2 cellular contexts compared by ENCODE assay signal in the genomic region with DNA sequence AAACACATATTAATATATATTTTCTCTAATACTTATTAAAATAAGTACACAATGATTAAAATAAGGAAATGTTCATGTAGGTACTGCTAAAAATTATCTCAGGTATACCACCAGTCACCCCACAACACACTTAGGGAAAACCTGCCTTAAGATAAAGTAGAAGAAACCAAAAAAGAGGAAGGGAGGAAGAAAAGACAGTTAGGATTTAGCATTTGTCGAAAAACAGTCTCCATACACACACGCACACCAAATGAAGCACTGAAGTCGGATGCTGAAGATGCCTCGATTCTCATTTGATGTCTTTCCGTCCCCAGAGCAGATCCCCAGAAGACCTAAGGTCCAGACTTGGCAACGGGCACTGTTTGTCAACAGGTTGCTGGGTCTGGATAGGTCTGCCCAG.
TF ChIP-seq lines count a peak whose summit lies in the region.

No MANE protein-coding gene starts in this region.

TF ChIP-seq in GM23338, 12 proteins besides CTCF, POLR2A, EP300 and RAD21 (continues in another document):
- TF ChIP-seq JUNB (IDR thresholded peaks at IDR 0.05; ENCODE audit: unreplicated experiment): no peak
- TF ChIP-seq STAT1 (IDR thresholded peaks at IDR 0.05; ENCODE audit: unreplicated experiment): no peak
- TF ChIP-seq ZNF331 (CRISPR knock-in tag; IDR thresholded peaks at IDR 0.05; ENCODE audit: low read depth): no peak
- no peak for TF ChIP-seq EZH2phosphoT487 (IDR thresholded peaks at IDR 0.05; ENCODE audit: unreplicated experiment)
- no peak for TF ChIP-seq ZNF114 (CRISPR knock-in tag; IDR thresholded peaks at IDR 0.05)
- TF ChIP-seq POLR2AphosphoS5 (IDR thresholded peaks at IDR 0.05; ENCODE audit: low read depth): no peak
- TF ChIP-seq EZH2 (IDR thresholded peaks at IDR 0.05; ENCODE audit: low read depth, unreplicated experiment): no peak
- TF ChIP-seq, protein P1, sequence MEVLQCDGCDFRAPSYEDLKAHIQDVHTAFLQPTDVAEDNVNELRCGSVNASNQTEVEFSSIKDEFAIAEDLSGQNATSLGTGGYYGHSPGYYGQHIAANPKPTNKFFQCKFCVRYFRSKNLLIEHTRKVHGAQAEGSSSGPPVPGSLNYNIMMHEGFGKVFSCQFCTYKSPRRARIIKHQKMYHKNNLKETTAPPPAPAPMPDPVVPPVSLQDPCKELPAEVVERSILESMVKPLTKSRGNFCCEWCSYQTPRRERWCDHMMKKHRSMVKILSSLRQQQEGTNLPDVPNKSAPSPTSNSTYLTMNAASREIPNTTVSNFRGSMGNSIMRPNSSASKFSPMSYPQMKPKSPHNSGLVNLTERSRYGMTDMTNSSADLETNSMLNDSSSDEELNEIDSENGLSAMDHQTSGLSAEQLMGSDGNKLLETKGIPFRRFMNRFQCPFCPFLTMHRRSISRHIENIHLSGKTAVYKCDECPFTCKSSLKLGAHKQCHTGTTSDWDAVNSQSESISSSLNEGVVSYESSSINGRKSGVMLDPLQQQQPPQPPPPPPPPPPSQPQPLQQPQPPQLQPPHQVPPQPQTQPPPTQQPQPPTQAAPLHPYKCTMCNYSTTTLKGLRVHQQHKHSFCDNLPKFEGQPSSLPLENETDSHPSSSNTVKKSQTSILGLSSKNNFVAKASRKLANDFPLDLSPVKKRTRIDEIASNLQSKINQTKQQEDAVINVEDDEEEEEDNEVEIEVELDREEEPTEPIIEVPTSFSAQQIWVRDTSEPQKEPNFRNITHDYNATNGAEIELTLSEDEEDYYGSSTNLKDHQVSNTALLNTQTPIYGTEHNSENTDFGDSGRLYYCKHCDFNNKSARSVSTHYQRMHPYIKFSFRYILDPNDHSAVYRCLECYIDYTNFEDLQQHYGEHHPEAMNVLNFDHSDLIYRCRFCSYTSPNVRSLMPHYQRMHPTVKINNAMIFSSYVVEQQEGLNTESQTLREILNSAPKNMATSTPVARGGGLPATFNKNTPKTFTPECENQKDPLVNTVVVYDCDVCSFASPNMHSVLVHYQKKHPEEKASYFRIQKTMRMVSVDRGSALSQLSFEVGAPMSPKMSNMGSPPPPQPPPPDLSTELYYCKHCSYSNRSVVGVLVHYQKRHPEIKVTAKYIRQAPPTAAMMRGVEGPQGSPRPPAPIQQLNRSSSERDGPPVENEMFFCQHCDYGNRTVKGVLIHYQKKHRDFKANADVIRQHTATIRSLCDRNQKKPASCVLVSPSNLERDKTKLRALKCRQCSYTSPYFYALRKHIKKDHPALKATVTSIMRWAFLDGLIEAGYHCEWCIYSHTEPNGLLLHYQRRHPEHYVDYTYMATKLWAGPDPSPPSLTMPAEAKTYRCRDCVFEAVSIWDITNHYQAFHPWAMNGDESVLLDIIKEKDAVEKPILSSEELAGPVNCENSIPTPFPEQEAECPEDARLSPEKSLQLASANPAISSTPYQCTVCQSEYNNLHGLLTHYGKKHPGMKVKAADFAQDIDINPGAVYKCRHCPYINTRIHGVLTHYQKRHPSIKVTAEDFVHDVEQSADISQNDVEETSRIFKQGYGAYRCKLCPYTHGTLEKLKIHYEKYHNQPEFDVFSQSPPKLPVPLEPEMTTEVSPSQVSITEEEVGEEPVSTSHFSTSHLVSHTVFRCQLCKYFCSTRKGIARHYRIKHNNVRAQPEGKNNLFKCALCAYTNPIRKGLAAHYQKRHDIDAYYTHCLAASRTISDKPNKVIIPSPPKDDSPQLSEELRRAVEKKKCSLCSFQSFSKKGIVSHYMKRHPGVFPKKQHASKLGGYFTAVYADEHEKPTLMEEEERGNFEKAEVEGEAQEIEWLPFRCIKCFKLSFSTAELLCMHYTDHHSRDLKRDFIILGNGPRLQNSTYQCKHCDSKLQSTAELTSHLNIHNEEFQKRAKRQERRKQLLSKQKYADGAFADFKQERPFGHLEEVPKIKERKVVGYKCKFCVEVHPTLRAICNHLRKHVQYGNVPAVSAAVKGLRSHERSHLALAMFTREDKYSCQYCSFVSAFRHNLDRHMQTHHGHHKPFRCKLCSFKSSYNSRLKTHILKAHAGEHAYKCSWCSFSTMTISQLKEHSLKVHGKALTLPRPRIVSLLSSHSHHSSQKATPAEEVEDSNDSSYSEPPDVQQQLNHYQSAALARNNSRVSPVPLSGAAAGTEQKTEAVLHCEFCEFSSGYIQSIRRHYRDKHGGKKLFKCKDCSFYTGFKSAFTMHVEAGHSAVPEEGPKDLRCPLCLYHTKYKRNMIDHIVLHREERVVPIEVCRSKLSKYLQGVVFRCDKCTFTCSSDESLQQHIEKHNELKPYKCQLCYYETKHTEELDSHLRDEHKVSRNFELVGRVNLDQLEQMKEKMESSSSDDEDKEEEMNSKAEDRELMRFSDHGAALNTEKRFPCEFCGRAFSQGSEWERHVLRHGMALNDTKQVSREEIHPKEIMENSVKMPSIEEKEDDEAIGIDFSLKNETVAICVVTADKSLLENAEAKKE (CRISPR knock-in tag; IDR thresholded peaks at IDR 0.05): no peak
- TF ChIP-seq CREB1 (CRISPR knock-in tag; IDR thresholded peaks at IDR 0.05; ENCODE audit: low read depth): no peak
- TF ChIP-seq, protein P2, sequence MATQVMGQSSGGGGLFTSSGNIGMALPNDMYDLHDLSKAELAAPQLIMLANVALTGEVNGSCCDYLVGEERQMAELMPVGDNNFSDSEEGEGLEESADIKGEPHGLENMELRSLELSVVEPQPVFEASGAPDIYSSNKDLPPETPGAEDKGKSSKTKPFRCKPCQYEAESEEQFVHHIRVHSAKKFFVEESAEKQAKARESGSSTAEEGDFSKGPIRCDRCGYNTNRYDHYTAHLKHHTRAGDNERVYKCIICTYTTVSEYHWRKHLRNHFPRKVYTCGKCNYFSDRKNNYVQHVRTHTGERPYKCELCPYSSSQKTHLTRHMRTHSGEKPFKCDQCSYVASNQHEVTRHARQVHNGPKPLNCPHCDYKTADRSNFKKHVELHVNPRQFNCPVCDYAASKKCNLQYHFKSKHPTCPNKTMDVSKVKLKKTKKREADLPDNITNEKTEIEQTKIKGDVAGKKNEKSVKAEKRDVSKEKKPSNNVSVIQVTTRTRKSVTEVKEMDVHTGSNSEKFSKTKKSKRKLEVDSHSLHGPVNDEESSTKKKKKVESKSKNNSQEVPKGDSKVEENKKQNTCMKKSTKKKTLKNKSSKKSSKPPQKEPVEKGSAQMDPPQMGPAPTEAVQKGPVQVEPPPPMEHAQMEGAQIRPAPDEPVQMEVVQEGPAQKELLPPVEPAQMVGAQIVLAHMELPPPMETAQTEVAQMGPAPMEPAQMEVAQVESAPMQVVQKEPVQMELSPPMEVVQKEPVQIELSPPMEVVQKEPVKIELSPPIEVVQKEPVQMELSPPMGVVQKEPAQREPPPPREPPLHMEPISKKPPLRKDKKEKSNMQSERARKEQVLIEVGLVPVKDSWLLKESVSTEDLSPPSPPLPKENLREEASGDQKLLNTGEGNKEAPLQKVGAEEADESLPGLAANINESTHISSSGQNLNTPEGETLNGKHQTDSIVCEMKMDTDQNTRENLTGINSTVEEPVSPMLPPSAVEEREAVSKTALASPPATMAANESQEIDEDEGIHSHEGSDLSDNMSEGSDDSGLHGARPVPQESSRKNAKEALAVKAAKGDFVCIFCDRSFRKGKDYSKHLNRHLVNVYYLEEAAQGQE (IDR thresholded peaks at IDR 0.05; ENCODE audit: unreplicated experiment): no peak

TF ChIP-seq in IMR-90, 13 proteins besides CTCF, POLR2A, EP300 and RAD21:
- no peak for TF ChIP-seq MAFK (IDR thresholded peaks at IDR 0.05; ENCODE audit: low read depth, low read length)
- TF ChIP-seq RFX5 (IDR thresholded peaks at IDR 0.05; ENCODE audit: low read depth, low read length): no peak
- no peak for TF ChIP-seq MXI1 (IDR thresholded peaks at IDR 0.05; ENCODE audit: borderline replicate concordance, low read depth, low read length)
- TF ChIP-seq MAZ (IDR thresholded peaks at IDR 0.05; ENCODE audit: borderline replicate concordance, low read depth, low read length): no peak
- TF ChIP-seq, protein P3, sequence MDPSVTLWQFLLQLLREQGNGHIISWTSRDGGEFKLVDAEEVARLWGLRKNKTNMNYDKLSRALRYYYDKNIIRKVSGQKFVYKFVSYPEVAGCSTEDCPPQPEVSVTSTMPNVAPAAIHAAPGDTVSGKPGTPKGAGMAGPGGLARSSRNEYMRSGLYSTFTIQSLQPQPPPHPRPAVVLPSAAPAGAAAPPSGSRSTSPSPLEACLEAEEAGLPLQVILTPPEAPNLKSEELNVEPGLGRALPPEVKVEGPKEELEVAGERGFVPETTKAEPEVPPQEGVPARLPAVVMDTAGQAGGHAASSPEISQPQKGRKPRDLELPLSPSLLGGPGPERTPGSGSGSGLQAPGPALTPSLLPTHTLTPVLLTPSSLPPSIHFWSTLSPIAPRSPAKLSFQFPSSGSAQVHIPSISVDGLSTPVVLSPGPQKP (IDR thresholded peaks at IDR 0.05; ENCODE audit: borderline replicate concordance, low read depth, low read length): no peak
- no peak for TF ChIP-seq SMC3 (IDR thresholded peaks at IDR 0.05; ENCODE audit: low read depth, low read length)
- no peak for TF ChIP-seq FOS (IDR thresholded peaks at IDR 0.05; ENCODE audit: low read depth, low read length)
- TF ChIP-seq RCOR1 (IDR thresholded peaks at IDR 0.05; ENCODE audit: insufficient replicate concordance, low read length): no peak
- TF ChIP-seq CEBPB (IDR thresholded peaks at IDR 0.05; ENCODE audit: low read depth, low read length): no peak
